In the genomic region with DNA sequence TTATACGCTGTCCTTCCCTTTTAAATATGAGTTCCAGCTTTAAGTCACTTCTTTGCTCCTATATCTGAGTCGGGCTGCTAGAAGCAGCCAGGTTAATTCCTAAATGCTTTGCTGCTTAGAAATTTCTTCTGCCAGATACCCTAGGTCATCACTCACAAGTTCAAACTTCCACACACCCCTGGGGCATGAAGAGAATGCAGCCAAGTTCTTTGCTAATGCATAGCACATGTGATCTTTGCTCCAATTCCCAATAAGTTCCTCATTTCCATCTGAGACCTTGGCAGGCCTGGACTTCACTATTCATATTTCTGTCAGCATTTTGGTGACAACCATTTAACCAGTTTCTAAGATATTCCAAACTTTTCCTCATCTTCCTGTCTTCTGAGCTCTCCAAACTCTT, we compare ENCODE assay signal across 26 cellular contexts.
"Had no signal": no experiment of that assay in that cellular context is flagged by ENCODE, and none has a peak within 500 bp of the region (broad histone marks: within the 10 kb centered on the region; RNA-seq: fewer than 3 reads in every experiment).

No MANE protein-coding gene starts in this region.

- DNase-seq: natural killer cell; occipital lobe; ovary; posterior cingulate gyrus; psoas muscle; right cardiac atrium; right lobe of liver; sigmoid colon; small intestine; stimulated activated CD4-positive, alpha-beta T cell treated with anti-CD3 and anti-CD28 coated beads, Interleukin-15, amount 100 ng/mL, for 24 hours; stimulated activated CD4-positive, alpha-beta T cell treated with anti-CD3 and anti-CD28 coated beads, Interleukin-2, amount 100 ng/mL, for 24 hours; stimulated activated CD4-positive, alpha-beta T cell treated with anti-CD3 and anti-CD28 coated beads, Interleukin-2, amount 100 ng/mL, for 48 hours; stimulated activated CD4-positive, alpha-beta T cell treated with anti-CD3 and anti-CD28 coated beads, Interleukin-4, amount 100 ng/mL, for 4 hours; stimulated activated CD8-positive, alpha-beta memory T cell treated with anti-CD3 and anti-CD28 coated beads, Interleukin-4, amount 100 ng/mL, for 48 hours; stimulated activated naive CD4-positive, alpha-beta T cell; stimulated activated naive CD8-positive, alpha-beta T cell treated with anti-CD3 and anti-CD28 coated beads, Interleukin-15, amount 100 ng/mL, for 72 hours; stimulated activated naive CD8-positive, alpha-beta T cell treated with anti-CD3 and anti-CD28 coated beads, Interleukin-15, Interleukin-2, amounts not matched to agents 100 U/mL and 50 U/mL, for 24 hours; substantia nigra; testis; tibial artery; transverse colon; upper lobe of right lung; uterus had no signal

- ATAC-seq: natural killer cell; psoas muscle; right cardiac atrium; right lobe of liver; stimulated activated memory B cell treated with anti-CD40 and anti-IgM and Interleukin-4, amounts not matched to agents 10 μg/mL and 1 μg/mL and 100 μg/mL, for 72 hours; stimulated activated naive CD8-positive, alpha-beta T cell treated with anti-CD3 and anti-CD28 coated beads, Interleukin-15, amount 100 ng/mL, for 72 hours; stimulated activated naive CD8-positive, alpha-beta T cell treated with anti-CD3 and anti-CD28 coated beads, Interleukin-15, Interleukin-2, amounts not matched to agents 100 U/mL and 50 U/mL, for 24 hours; upper lobe of right lung had no signal

- H3K4me3 ChIP-seq: neural progenitor cell, ovary, psoas muscle, right lobe of liver, sigmoid colon, suprapubic skin, testis, tibial artery, transverse colon, upper lobe of right lung, uterus had no signal
